Comparison of ENCODE assay signal across 8 cellular contexts in genomic region chr19:6271721-6272410, GRCh38. TPM values are rescaled to one million over a fixed set of nuclear protein-coding genes. Genes with fewer than 3 reads are reported as not detected.
DNase-seq lines count a peak whose midpoint lies in the region; TF ChIP-seq lines count a peak whose summit lies in the region.

No MANE protein-coding gene starts in this region.

- H3K27ac Mint-ChIP-seq in endodermal cell = peak overlapping the region; percentile 94

- WGBS in endodermal cell (ENCODE audit: insufficient coverage in 1 of 2, insufficient read length in 1 of 2), 2 experiments = 89 to 91% methylated on average over 27 to 35 of the region's 35 CpGs

- H3K4me1 Mint-ChIP-seq in endodermal cell = peaks cover 53% of the 10 kb centered on the region

- no peaks in the 10 kb centered on the region; the same call in 1 of the 2 replicates for H3K9me3 ChIP-seq in AG04450 (ENCODE audit: control insufficient read depth, insufficient read depth, low read length)
- H3K9me3 ChIP-seq in endodermal cell (ENCODE audit: control insufficient read depth, low read length) = no peaks in the 10 kb centered on the region
- no peaks in the 10 kb centered on the region for H3K9me3 ChIP-seq in uterus

- no peak for TF ChIP-seq POLR2A in uterus (IDR thresholded peaks at IDR 0.05)

- H3K9me3 Mint-ChIP-seq in endodermal cell = no peaks in the 10 kb centered on the region

- peak overlapping the region; percentile 22 for H3K4me3 Mint-ChIP-seq in endodermal cell

- H3K27me3 ChIP-seq in AG04450 (ENCODE audit: control insufficient read depth, insufficient read depth, low read length) (no peaks in the 10 kb centered on the region), endodermal cell (ENCODE audit: control insufficient read depth, insufficient read depth, low read length, poor library complexity, severe bottlenecking) (no peaks in the 10 kb centered on the region), uterus (no peaks in the 10 kb centered on the region)

- CTCF ChIA-PET in AG04450 (lab: Charles Lee) = interaction anchor here (0.5 to 2.7 kb wide), 4 partner anchors 11 to 89 kb away, joined by 4 to 17 read pairs (median 8); partner anchors contain the start of gene CLPP

- H3K36me3 ChIP-seq in endodermal cell (ENCODE audit: control insufficient read depth, insufficient read depth, low read length) = peaks cover 36% of the 10 kb centered on the region
- no peaks in the 10 kb centered on the region for H3K36me3 ChIP-seq in uterus

- H3K4me3 ChIP-seq in AG04450 (ENCODE audit: low read depth, low read length) (peak overlapping the region; percentile 21), endodermal cell (ENCODE audit: low read length) (no peak overlapping the region), uterus (peak overlapping the region; percentile 14 to 33)

- no peak overlapping the region for H3K9ac ChIP-seq in endodermal cell (ENCODE audit: extremely low read depth, low read length, poor library complexity, severe bottlenecking)

- TF ChIP-seq CTCF in AG04450 (IDR thresholded peaks at IDR 0.05; ENCODE audit: low read depth, low read length) = 0 out of 2 replicates have a peak, but pooled peaks have one; percentile 4
- no peak for TF ChIP-seq CTCF in endodermal cell (conservative IDR thresholded peaks at IDR 0.05)
- peak in 1 of 4 experiments; percentile 7 for TF ChIP-seq CTCF in uterus (IDR thresholded peaks at IDR 0.05)

- no peaks in the 10 kb centered on the region for H3K27me3 Mint-ChIP-seq in endodermal cell (ENCODE audit: insufficient read depth)

- peak overlapping the region; percentile 78 for H3K27ac ChIP-seq in AG04450 (ENCODE audit: low read depth, low read length)
- H3K27ac ChIP-seq in endodermal cell (ENCODE audit: low read depth, low read length) = peak overlapping the region; percentile 73
- peak overlapping the region; percentile 92 to 93 for H3K27ac ChIP-seq in uterus

- peaks cover 42% of the 10 kb centered on the region for H3K36me3 Mint-ChIP-seq in endodermal cell (ENCODE audit: low read depth)

- DNase-seq in AG04450 (ENCODE audit: low read depth, low spot score) (no peak), NCI-H2196 (lab: John Stamatoyannopoulos, UW; ENCODE audit: unreplicated experiment) (peak; percentile 75), endodermal cell (peak; percentile 53), midbrain (lab: John Stamatoyannopoulos, UW) (peak; percentile 43), uterus (peak; percentile 91 to 94), GF-D8 (lab: John Stamatoyannopoulos, UW) (no peak), mesenteric fat pad (ENCODE audit: low spot score) (no peak)
- DNase-seq in activated CD8-positive, alpha-beta memory T cell treated with anti-CD3 and anti-CD28 coated beads, Interleukin-2, amount 50 U/mL, for 48 hours = no peak

- POLR2A ChIA-PET in AG04450 (lab: Yijun Ruan, JAX) = interaction anchor here (0.5 to 1.6 kb wide), 3 partner anchors 85 to 337 kb away, joined by 3 to 10 read pairs (median 6); no protein-coding TSS in a partner anchor

- H3K4me1 ChIP-seq in endodermal cell (ENCODE audit: control insufficient read depth, insufficient read depth, low read length) (peaks cover 43% of the 10 kb centered on the region), uterus (peaks cover 30 to 40% of the 10 kb centered on the region in 2 donors)

- intact Hi-C loops in uterus (cut with DNase I; ENCODE audit: low total_unique reads) = loop anchor here (5.0 kb wide), 1 partner anchor 35 kb away; no protein-coding TSS in a partner anchor

RNA-seq across cellular contexts. Expression of gene MLLT1, which starts 7.9 kb away (rescaled TPM):
- 12.3 and 15.3 TPM in 2 replicates for polyA plus RNA-seq in AG04450 (2011; rRNA removed)
- polyA minus RNA-seq in AG04450 (2011; rRNA and poly(A)+ RNA removed) = 17.5 and 18.0 TPM in 2 replicates
- 10 to 100 TPM; 50.1 to 51.8 TPM for total RNA-seq in endodermal cell
- 57.3 TPM for polyA plus RNA-seq in endodermal cell (2013, experiment 1 of 2)
- 47.7 TPM for polyA plus RNA-seq in endodermal cell (2013, experiment 2 of 2)
- total RNA-seq in uterus = 100 to 1,000 TPM in 1 of 4 donors, 10 to 100 TPM in 2, 1 to 10 TPM in 1; 5.9 to 103 (median 13.3) TPM
- total RNA-seq in mesenteric fat pad = 62.3 TPM

Comparison
In these comparisons a context has a peak if more than half of its experiments do, and no peak if none do; other contexts are left out.
1. DNase-seq: peak in NCI-H2196 (single experiment), endodermal cell (single experiment), midbrain (single experiment) and uterus (2 of 2); none in AG04450 (single experiment), activated CD8-positive, alpha-beta memory T cell treated with anti-CD3 and anti-CD28 coated beads, Interleukin-2, amount 50 U/mL, for 48 hours (single experiment), GF-D8 (single experiment) and mesenteric fat pad (single experiment).
2. Peak in every context shown above with its lines, with median percentiles within 50 percentile points of each other: H3K27ac ChIP-seq.